ENCODE assay signal across 19 cellular contexts in the genomic region with DNA sequence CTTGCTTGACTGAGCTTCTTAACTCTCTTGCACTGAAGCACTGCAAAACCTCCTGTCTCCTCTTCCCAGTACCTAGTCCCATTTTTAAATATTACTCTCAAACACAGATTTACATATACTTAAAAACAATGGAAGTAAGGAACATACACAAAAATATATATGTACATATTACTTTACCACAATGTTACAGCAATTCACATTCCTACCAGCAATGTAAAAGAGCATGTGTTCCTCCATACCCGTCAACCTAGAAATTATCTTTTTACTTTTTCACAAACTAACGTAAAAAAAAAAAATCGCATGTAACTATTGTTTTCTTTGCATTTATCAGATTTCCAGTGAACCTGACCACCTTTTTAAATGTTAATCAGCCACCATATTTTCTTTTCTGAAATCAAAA.
"Had no signal": no experiment of that assay in that cellular context is flagged by ENCODE, and none has a peak within 500 bp of the region (broad histone marks: within the 10 kb centered on the region; RNA-seq: fewer than 3 reads in every experiment).

No MANE protein-coding gene starts in this region.

- H3K27me3 ChIP-seq: brain microvascular endothelial cell, gastroesophageal sphincter, heart left ventricle, thyroid gland had no signal

- DNase-seq: activated CD4-positive, alpha-beta T cell treated with anti-CD3 and anti-CD28 coated beads, Interleukin-2, amount 10 ng/mL, durations not matched to agents 24 days and 14 days; activated CD8-positive, alpha-beta T cell treated with anti-CD3 and anti-CD28 coated beads, Interleukin-2, amount 10 ng/mL, durations not matched to agents 7 days and 5 days; activated effector memory CD4-positive, alpha-beta T cell treated with anti-CD3 and anti-CD28 coated beads, Interleukin-2, amount 50 U/mL, for 16 hours; activated naive CD4-positive, alpha-beta T cell treated with anti-CD3 and anti-CD28 coated beads, Interleukin-2, amount 50 U/mL, for 16 hours; activated T-cell treated with anti-CD3 and anti-CD28 coated beads, Interleukin-2, amount 50 U/mL, for 4 hours; aorta; brain microvascular endothelial cell; cortex of kidney; heart left ventricle; immature natural killer cell; naive thymus-derived CD8-positive, alpha-beta T cell; stimulated activated CD4-positive, alpha-beta T cell treated with anti-CD3 and anti-CD28 coated beads, Interleukin-12 subunit alpha, Interleukin-12 subunit beta, amount 100 ng/mL, for 4 hours; stimulated activated CD4-positive, alpha-beta T cell treated with anti-CD3 and anti-CD28 coated beads, Interleukin-1b, Interleukin-23, amount 100 ng/mL, for 48 hours; stimulated activated naive CD4-positive, alpha-beta T cell treated with Interleukin-2 at 50 U/mL for 16 hours; SW 1271; thyroid gland had no signal

- H3K4me3 ChIP-seq: gastroesophageal sphincter, heart left ventricle, thyroid gland had no signal

- H3K4me1 ChIP-seq: gastroesophageal sphincter, heart left ventricle had no signal

- H3K27ac ChIP-seq: brain microvascular endothelial cell, gastroesophageal sphincter, heart left ventricle, thyroid gland had no signal

- H3K4me1 Mint-ChIP-seq: activated CD4-positive, alpha-beta T cell treated with anti-CD3 and anti-CD28 coated beads, Interleukin-2, amount 10 ng/mL, durations not matched to agents 24 days and 14 days; central memory CD8-positive, alpha-beta T cell; immature natural killer cell; naive thymus-derived CD8-positive, alpha-beta T cell had no signal

- H3K27me3 Mint-ChIP-seq: activated CD4-positive, alpha-beta T cell treated with anti-CD3 and anti-CD28 coated beads, Interleukin-2, amount 10 ng/mL, durations not matched to agents 24 days and 14 days; central memory CD8-positive, alpha-beta T cell; naive thymus-derived CD8-positive, alpha-beta T cell had no signal

- H3K27ac Mint-ChIP-seq: activated CD4-positive, alpha-beta T cell treated with anti-CD3 and anti-CD28 coated beads, Interleukin-2, amount 10 ng/mL, durations not matched to agents 24 days and 14 days; activated CD8-positive, alpha-beta T cell treated with anti-CD3 and anti-CD28 coated beads, Interleukin-2, amount 10 ng/mL, durations not matched to agents 7 days and 5 days had no signal

- H3K4me3 Mint-ChIP-seq: activated CD4-positive, alpha-beta T cell treated with anti-CD3 and anti-CD28 coated beads, Interleukin-2, amount 10 ng/mL, durations not matched to agents 24 days and 14 days; activated CD8-positive, alpha-beta T cell treated with anti-CD3 and anti-CD28 coated beads, Interleukin-2, amount 10 ng/mL, durations not matched to agents 7 days and 5 days; activated T-cell treated with anti-CD3 and anti-CD28 coated beads, Interleukin-2, amount 50 U/mL, for 4 hours; central memory CD8-positive, alpha-beta T cell; immature natural killer cell; naive thymus-derived CD8-positive, alpha-beta T cell had no signal

- H3K9me3 Mint-ChIP-seq: activated CD4-positive, alpha-beta T cell treated with anti-CD3 and anti-CD28 coated beads, Interleukin-2, amount 10 ng/mL, durations not matched to agents 24 days and 14 days; activated T-cell treated with anti-CD3 and anti-CD28 coated beads, Interleukin-2, amount 50 U/mL, for 4 hours; central memory CD8-positive, alpha-beta T cell; immature natural killer cell; naive thymus-derived CD8-positive, alpha-beta T cell had no signal

- ATAC-seq: activated CD8-positive, alpha-beta T cell treated with anti-CD3 and anti-CD28 coated beads, Interleukin-2, amount 10 ng/mL, durations not matched to agents 7 days and 5 days; activated T-cell treated with anti-CD3 and anti-CD28 coated beads, Interleukin-2, amount 50 U/mL, for 4 hours; gastroesophageal sphincter; heart left ventricle; naive thymus-derived CD8-positive, alpha-beta T cell had no signal

- FAIRE-seq: endothelial cell of umbilical vein had no signal

- H3K9me3 ChIP-seq: gastroesophageal sphincter, heart left ventricle, thyroid gland had no signal
